17 cellular contexts compared by ENCODE assay signal in genomic region chr9:71861618-71862017, GRCh38. TPM values are rescaled to one million over a fixed set of nuclear protein-coding genes. Genes with fewer than 3 reads are reported as not detected.
A peak's percentile ranks its signal among the peaks of the same experiment; 100 is the strongest.
DNase-seq lines count a peak whose midpoint lies in the region; ATAC-seq and TF ChIP-seq lines count a peak whose summit lies in the region.
"Had no signal": no experiment of that assay in that cellular context is flagged by ENCODE, and none has a peak within 500 bp of the region (broad histone marks: within the 10 kb centered on the region; RNA-seq: fewer than 3 reads in every experiment).

No MANE protein-coding gene starts in this region.

- peak in 1 of 2 donors; percentile 5 for TF ChIP-seq RAD21 in liver (IDR thresholded peaks at IDR 0.05)

- ATAC-seq in esophagus mucosa (peak; percentile 39), GM21717 (IDR thresholded peaks at IDR 0.05; ENCODE audit: unreplicated experiment) (no peak)
- ATAC-seq in stimulated activated naive B cell treated with anti-CD40 and anti-IgM and Interleukin-4, amounts not matched to agents 10 μg/mL and 1 μg/mL and 100 μg/mL, for 72 hours (replicated peaks) = peak; percentile 82 to 88
- ATAC-seq: GM23338, HCT116 had no signal

- peak overlapping the region in 1 of 2 donors; percentile 12 for H3K4me3 Mint-ChIP-seq in stimulated activated naive B cell treated with anti-CD40 and anti-IgM and Interleukin-4, amounts not matched to agents 10 μg/mL and 1 μg/mL and 100 μg/mL, for 72 hours
- H3K4me3 Mint-ChIP-seq: GM23338 had no signal

- H3K4me1 ChIP-seq in liver (ENCODE audit: control insufficient read depth in 4 of 4, insufficient read depth in 4 of 4, low read length in 3 of 4) (peaks cover 6 to 26% (median 9%) of the 10 kb centered on the region in 4 donors), mesendoderm (ENCODE audit: control insufficient read depth, low read depth, low read length) (no peaks in the 10 kb centered on the region)

- no peaks in the 10 kb centered on the region for H3K79me1 ChIP-seq in mesendoderm (ENCODE audit: low read length)

- H4K8ac ChIP-seq in mesendoderm (ENCODE audit: low read depth, low read length) = no peak overlapping the region

- H3K9me3 Mint-ChIP-seq in stimulated activated naive B cell treated with anti-CD40 and anti-IgM and Interleukin-4, amounts not matched to agents 10 μg/mL and 1 μg/mL and 100 μg/mL, for 72 hours = peaks cover 11 to 15% of the 10 kb centered on the region in 2 donors

- no peak overlapping the region for H3K23ac ChIP-seq in mesendoderm (ENCODE audit: low read length)

- H3K27me3 Mint-ChIP-seq in stimulated activated naive B cell treated with anti-CD40 and anti-IgM and Interleukin-4, amounts not matched to agents 10 μg/mL and 1 μg/mL and 100 μg/mL, for 72 hours = no peaks in the 10 kb centered on the region
- H3K27me3 Mint-ChIP-seq: CD4-positive, CD25-positive, alpha-beta regulatory T cell had no signal

- peak overlapping the region; percentile 83 for H3K27ac Mint-ChIP-seq in stimulated activated naive B cell treated with anti-CD40 and anti-IgM and Interleukin-4, amounts not matched to agents 10 μg/mL and 1 μg/mL and 100 μg/mL, for 72 hours
- H3K27ac Mint-ChIP-seq: GM23338 had no signal

- H3K27me3 ChIP-seq in liver (ENCODE audit: control insufficient read depth in 4 of 4, insufficient read depth in 4 of 4, low read length in 3 of 4) (no peaks in the 10 kb centered on the region), mesendoderm (ENCODE audit: insufficient read depth, low read length, poor library complexity) (no peaks in the 10 kb centered on the region)

- no peak overlapping the region for H3K4ac ChIP-seq in mesendoderm (ENCODE audit: low read depth, low read length)

- H3K9me3 ChIP-seq in liver (ENCODE audit: control insufficient read depth in 4 of 4, low read length in 3 of 4) = peaks cover 0 to 9% (median 0%) of the 10 kb centered on the region in 4 donors

- peaks cover 10 to 30% of the 10 kb centered on the region in 2 donors for H3K4me1 Mint-ChIP-seq in stimulated activated naive B cell treated with anti-CD40 and anti-IgM and Interleukin-4, amounts not matched to agents 10 μg/mL and 1 μg/mL and 100 μg/mL, for 72 hours

- 57% methylated on average over 3 of the region's 3 CpGs for WGBS in liver
- 100% methylated on average over 1 of the region's 3 CpGs for WGBS in mesendoderm (ENCODE audit: extremely low coverage, insufficient coverage, low lambda C conversion rate)

- peaks cover 25 to 30% of the 10 kb centered on the region in 2 donors for H3K36me3 Mint-ChIP-seq in stimulated activated naive B cell treated with anti-CD40 and anti-IgM and Interleukin-4, amounts not matched to agents 10 μg/mL and 1 μg/mL and 100 μg/mL, for 72 hours

- H3K9ac ChIP-seq in liver (ENCODE audit: low read depth in 1 of 2, low read length in 2 of 2) = no peak overlapping the region
- H3K9ac ChIP-seq in mesendoderm (ENCODE audit: low read length) = no peak overlapping the region
- H3K9ac ChIP-seq: KMS-11 had no signal

- TF ChIP-seq CTCF in liver (IDR thresholded peaks at IDR 0.05; ENCODE audit: low read depth, low read length, missing input control) = no peak

- H3K27ac ChIP-seq in liver (ENCODE audit: low read depth in 1 of 2, low read length in 2 of 2) (peak overlapping the region; percentile 1 to 54), mesendoderm (ENCODE audit: low read depth, low read length) (no peak overlapping the region)
- H3K27ac ChIP-seq: KMS-11, SK-N-MC had no signal

- H3K4me3 ChIP-seq in liver (ENCODE audit: low read depth in 1 of 3, low read length in 3 of 3) (no peak overlapping the region), mesendoderm (ENCODE audit: low read length) (no peak overlapping the region)
- H3K4me3 ChIP-seq: GM23338, SK-N-MC had no signal

- H3K18ac ChIP-seq in mesendoderm (ENCODE audit: low read length) = no peak overlapping the region

- H2AK5ac ChIP-seq in mesendoderm (ENCODE audit: low read length) = no peak overlapping the region

- H4K5ac ChIP-seq in mesendoderm (ENCODE audit: low read length) = no peak overlapping the region

- peak; percentile 26 for DNase-seq in NAMALWA (ENCODE audit: low spot score)
- DNase-seq in stimulated activated naive B cell treated with anti-CD40 and anti-IgM and Interleukin-4, amounts not matched to agents 10 μg/mL and 1 μg/mL and 100 μg/mL, for 72 hours = no peak
- no peak for DNase-seq in mesendoderm
- no peak for DNase-seq in SW 1271 (lab: John Stamatoyannopoulos, UW)
- no peak for DNase-seq in SHP77 (lab: John Stamatoyannopoulos, UW)
- DNase-seq: CD4-positive, CD25-positive, alpha-beta regulatory T cell; NCI-H1092 treated with DMSO at 0.1 percent for 48 hours; NCI-H2107; NCI-H2227 treated with DMSO at 0.1 percent for 48 hours; NCI-H524 treated with DMSO at 0.1 percent for 48 hours had no signal

- H3K4me2 ChIP-seq in mesendoderm (ENCODE audit: low read length) = no peak overlapping the region
- H3K4me2 ChIP-seq: GM23338, KMS-11 had no signal

- H2BK5ac ChIP-seq in mesendoderm (ENCODE audit: low read length) = no peak overlapping the region

- H2BK15ac ChIP-seq in mesendoderm (replicated peaks; ENCODE audit: low read depth) = no peak overlapping the region

- no peak overlapping the region for H3K56ac ChIP-seq in mesendoderm (ENCODE audit: low read length)

- no peak overlapping the region for H2BK120ac ChIP-seq in mesendoderm (ENCODE audit: low read depth, low read length)

- H3K79me2 ChIP-seq in mesendoderm (ENCODE audit: control insufficient read depth, insufficient read depth, low read length) = no peaks in the 10 kb centered on the region

- H3K36me3 ChIP-seq in liver (ENCODE audit: control insufficient read depth in 4 of 4, insufficient read depth in 3 of 4, low read depth in 1 of 4, low read length in 3 of 4) (peaks cover 0 to under 1% (median 0%) of the 10 kb centered on the region in 4 donors), mesendoderm (ENCODE audit: control insufficient read depth, insufficient read depth, low read length) (no peaks in the 10 kb centered on the region)

TF ChIP-seq in liver, 16 proteins besides CTCF, POLR2A, EP300 and RAD21 (continues in another document):
- TF ChIP-seq FOXA1 (IDR thresholded peaks at IDR 0.05) (no peak), EGR1 (IDR thresholded peaks at IDR 0.05; ENCODE audit: low read depth in 2 of 2) (no peak), TAF1 (conservative IDR thresholded peaks at IDR 0.05) (no peak), FOXA2 (IDR thresholded peaks at IDR 0.05) (no peak), MAX (IDR thresholded peaks at IDR 0.05) (no peak), JUND (IDR thresholded peaks at IDR 0.05) (peak in 1 of 2 donors; percentile 31), REST (IDR thresholded peaks at IDR 0.05) (peak; percentile 41), SP1 (IDR thresholded peaks at IDR 0.05) (peak; percentile 62), YY1 (IDR thresholded peaks at IDR 0.05) (no peak), GABPA (IDR thresholded peaks at IDR 0.05 in 1 of 2, conservative IDR thresholded peaks at IDR 0.05 in 1 of 2) (no peak), RXRA (IDR thresholded peaks at IDR 0.05) (peak; percentile 25 to 45), NR2F2 (IDR thresholded peaks at IDR 0.05) (no peak), HNF4A (conservative IDR thresholded peaks at IDR 0.05) (peak; percentile 68 to 74), ATF3 (IDR thresholded peaks at IDR 0.05) (no peak)

RNA-seq across cellular contexts. Expression of gene ABHD17B, which starts 49.4 kb away (rescaled TPM):
- total RNA-seq in esophagus mucosa = 13.4 TPM
- 10 to 100 TPM; 12.9 to 17.7 TPM for total RNA-seq in liver
- 1 to 10 TPM; 5.2 to 7.4 TPM for polyA plus RNA-seq in liver
- 52.9 TPM for polyA plus RNA-seq in mesendoderm (2013, experiment 1 of 2)
- polyA plus RNA-seq in mesendoderm (2013, experiment 2 of 2) = 53.1 TPM

RNA-seq across cellular contexts. Expression of gene C9orf85, which starts 49.8 kb away (rescaled TPM):
- total RNA-seq in esophagus mucosa (10.6 TPM), liver (1 to 10 TPM; 3.9 to 6.6 TPM)
- polyA plus RNA-seq in liver = 1 to 10 TPM; 3.6 to 3.8 TPM
- polyA plus RNA-seq in mesendoderm (2013, experiment 1 of 2) = 20.8 TPM
- polyA plus RNA-seq in mesendoderm (2013, experiment 2 of 2) = 20.0 TPM
